In genomic region chrX:144798972-144799371, GRCh38 we compare ENCODE assay signal across 21 cellular contexts.
"Had no signal": no experiment of that assay in that cellular context is flagged by ENCODE, and none has a peak within 500 bp of the region (broad histone marks: within the 10 kb centered on the region; RNA-seq: fewer than 3 reads in every experiment).

No MANE protein-coding gene starts in this region.

- H3K27me3 ChIP-seq: MG63 had no signal

- H3K9me3 ChIP-seq: MG63 had no signal

- H3K36me3 ChIP-seq: MG63 had no signal

- H3K27ac ChIP-seq: KMS-11 had no signal

- H3K27ac Mint-ChIP-seq: activated CD8-positive, alpha-beta T cell treated with anti-CD3 and anti-CD28 coated beads for 36 hours; activated naive CD4-positive, alpha-beta T cell treated with anti-CD3 and anti-CD28 coated beads, Interleukin-2, amount 10 ng/mL, durations not matched to agents 7 days and 5 days; activated naive CD8-positive, alpha-beta T cell treated with anti-CD3 and anti-CD28 coated beads for 36 hours; activated T-cell treated with anti-CD3 and anti-CD28 coated beads, Interleukin-2, amount 50 U/mL, for 72 hours; activated T-helper 2 cell treated with anti-CD3 and anti-CD28 coated beads, Interferon-gamma antibody, Interleukin-2, Interleukin-4, amounts not matched to agents 10 μg/mL and 5 μg/mL and 100 μg/mL, durations not matched to agents 14 hours and 24 hours and 36 hours had no signal

- H3K4me1 Mint-ChIP-seq: activated naive CD4-positive, alpha-beta T cell treated with anti-CD3 and anti-CD28 coated beads, Interleukin-2, amount 10 ng/mL, durations not matched to agents 7 days and 5 days; activated naive CD8-positive, alpha-beta T cell treated with anti-CD3 and anti-CD28 coated beads for 36 hours had no signal

- H3K4me3 Mint-ChIP-seq: activated CD8-positive, alpha-beta T cell treated with anti-CD3 and anti-CD28 coated beads for 36 hours; activated naive CD4-positive, alpha-beta T cell treated with anti-CD3 and anti-CD28 coated beads, Interleukin-2, amount 10 ng/mL, durations not matched to agents 7 days and 5 days; activated naive CD8-positive, alpha-beta T cell treated with anti-CD3 and anti-CD28 coated beads for 36 hours; activated T-cell treated with anti-CD3 and anti-CD28 coated beads, Interleukin-2, amount 50 U/mL, for 72 hours had no signal

- H3K36me3 Mint-ChIP-seq: activated naive CD4-positive, alpha-beta T cell treated with anti-CD3 and anti-CD28 coated beads, Interleukin-2, amount 10 ng/mL, durations not matched to agents 7 days and 5 days; activated naive CD8-positive, alpha-beta T cell treated with anti-CD3 and anti-CD28 coated beads for 36 hours had no signal

- DNase-seq: activated CD4-positive, alpha-beta T cell treated with anti-CD3 and anti-CD28 coated beads for 4 hours; activated CD8-positive, alpha-beta memory T cell treated with anti-CD3 and anti-CD28 coated beads, Interleukin-2, amount 50 U/mL, for 4 hours; activated CD8-positive, alpha-beta T cell treated with anti-CD3 and anti-CD28 coated beads for 36 hours; activated gamma-delta T cell treated with Interleukin-2 at 50 U/mL for 16 hours; activated naive CD4-positive, alpha-beta T cell treated with anti-CD3 and anti-CD28 coated beads, Interleukin-2, amount 10 ng/mL, durations not matched to agents 7 days and 5 days; activated naive CD8-positive, alpha-beta T cell treated with anti-CD3 and anti-CD28 coated beads for 36 hours; activated T-cell treated with anti-CD3 and anti-CD28 coated beads, Interleukin-2, amount 50 U/mL, for 72 hours; anterior cingulate cortex; cerebellar nuclear complex; MG63; NCI-H1105; NCI-H1436; NCI-H1694 treated with DMSO at 0.1 percent for 48 hours; NCI-H2029 treated with DMSO at 0.1 percent for 48 hours; NCI-H510A treated with DMSO at 0.1 percent for 48 hours; NCI-H69; PC-3; SHP77 treated with DMSO at 0.1 percent for 48 hours; T-helper 1 cell had no signal

- H3K4me2 ChIP-seq: KMS-11 had no signal

- H3K4me3 ChIP-seq: MG63 had no signal

- H3K9ac ChIP-seq: KMS-11 had no signal

- H3K27me3 Mint-ChIP-seq: activated CD8-positive, alpha-beta T cell treated with anti-CD3 and anti-CD28 coated beads for 36 hours; activated naive CD4-positive, alpha-beta T cell treated with anti-CD3 and anti-CD28 coated beads, Interleukin-2, amount 10 ng/mL, durations not matched to agents 7 days and 5 days; activated naive CD8-positive, alpha-beta T cell treated with anti-CD3 and anti-CD28 coated beads for 36 hours had no signal
